In the genomic region with DNA sequence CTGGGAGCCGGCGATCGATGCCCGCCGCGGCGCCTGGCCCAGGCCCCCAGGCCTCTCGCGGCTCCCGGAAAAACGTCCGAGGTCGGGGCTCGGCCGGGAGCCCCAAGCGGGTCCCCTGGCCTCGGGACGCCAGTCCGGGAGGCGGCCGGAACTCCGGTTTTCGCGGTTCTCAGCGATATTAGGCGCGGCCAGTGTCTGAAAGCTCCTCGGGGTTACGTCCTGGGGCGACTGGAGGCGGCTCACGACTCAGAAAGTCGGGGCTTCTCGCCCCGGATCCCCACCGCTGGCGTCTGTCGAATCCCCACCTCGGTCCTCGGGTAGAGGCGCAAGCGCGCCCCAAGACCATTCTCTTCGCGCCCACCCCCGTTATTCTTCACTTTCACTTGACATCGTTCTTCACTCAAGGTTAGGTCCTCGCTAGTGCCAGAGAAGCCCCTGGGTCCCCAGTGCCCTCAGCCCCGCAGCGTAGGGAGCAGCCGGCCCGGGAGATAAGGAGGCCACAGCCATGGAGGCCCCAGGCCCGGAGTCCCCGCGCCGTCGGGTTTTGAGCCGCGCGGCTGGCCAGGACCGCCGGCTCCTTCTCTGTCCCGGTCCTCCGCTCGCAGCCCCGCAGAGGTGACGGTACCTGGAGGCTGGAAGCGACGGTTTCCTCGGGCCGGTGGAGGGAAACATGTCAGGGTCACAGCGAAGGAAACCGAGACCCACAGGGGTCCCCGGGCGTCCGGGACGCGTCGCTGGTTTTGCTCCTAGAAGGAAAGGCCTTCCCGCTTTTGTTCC, we compare ENCODE assay signal across 8 cellular contexts. TPM values are rescaled to one million over a fixed set of nuclear protein-coding genes. Genes with fewer than 3 reads are reported as not detected.
DNase-seq lines count a peak whose midpoint lies in the region; ATAC-seq and TF ChIP-seq lines count a peak whose summit lies in the region.

No MANE protein-coding gene starts in this region.

- no peak overlapping the region for H3K4ac ChIP-seq in trophoblast cell (ENCODE audit: low read depth, low read length)

- H3K14ac ChIP-seq in trophoblast cell (ENCODE audit: low read length): no peak overlapping the region

- H4K8ac ChIP-seq in trophoblast cell (ENCODE audit: low read depth, low read length): no peak overlapping the region

- H3K4me1 ChIP-seq in cardiac muscle cell (ENCODE audit: low read depth) (peaks cover 6% of the 10 kb centered on the region), trophoblast cell (ENCODE audit: control insufficient read depth in 1 of 2, insufficient read depth in 2 of 2, low read length in 2 of 2) (peaks cover 6 to 10% of the 10 kb centered on the region in 2 experiments)

- H3K9ac ChIP-seq in trophoblast cell (ENCODE audit: low read length): no peak overlapping the region

- no peaks in the 10 kb centered on the region for H3K9me3 Mint-ChIP-seq in activated naive CD4-positive, alpha-beta T cell treated with anti-CD3 and anti-CD28 coated beads, Interleukin-2, amount 50 U/mL, for 72 hours

- peak overlapping the region; percentile 72; the same call in 1 of the 2 replicates for H3K27ac ChIP-seq in C4-2B
- no peak overlapping the region for H3K27ac ChIP-seq in cardiac muscle cell
- no peak overlapping the region for H3K27ac ChIP-seq in trophoblast cell (ENCODE audit: low read depth, low read length)

- H4K12ac ChIP-seq in trophoblast cell (ENCODE audit: low read depth, low read length): no peak overlapping the region

- TF ChIP-seq POLR2A in NB4 (IDR thresholded peaks at IDR 0.05; ENCODE audit: extremely low read depth, insufficient read length): no peak

- no peak overlapping the region for H2BK12ac ChIP-seq in trophoblast cell (ENCODE audit: low read length)

- no peaks in the 10 kb centered on the region for H3K79me1 ChIP-seq in trophoblast cell (ENCODE audit: low read length)

- no peak overlapping the region for H2BK120ac ChIP-seq in trophoblast cell (ENCODE audit: insufficient read depth, low read length, poor library complexity)

- no peaks in the 10 kb centered on the region for H3K79me2 ChIP-seq in trophoblast cell (ENCODE audit: control insufficient read depth, insufficient read depth, low read length, poor library complexity)

- H3K4me3 ChIP-seq in NB4 (ENCODE audit: low read depth, low read length): peak overlapping the region; percentile 16
- peak overlapping the region; percentile 56 for H3K4me3 ChIP-seq in cardiac muscle cell
- H3K4me3 ChIP-seq in trophoblast cell (ENCODE audit: low read depth, low read length): no peak overlapping the region

- H3K36me3 ChIP-seq in cardiac muscle cell (no peaks in the 10 kb centered on the region), trophoblast cell (ENCODE audit: control insufficient read depth in 1 of 2, insufficient read depth in 2 of 2, low read length in 2 of 2) (no peaks in the 10 kb centered on the region)

- H3K18ac ChIP-seq in trophoblast cell (ENCODE audit: low read length): no peak overlapping the region

- peaks cover 17 to 23% of the 10 kb centered on the region in 2 donors for H3K36me3 Mint-ChIP-seq in activated naive CD4-positive, alpha-beta T cell treated with anti-CD3 and anti-CD28 coated beads, Interleukin-2, amount 50 U/mL, for 72 hours

- TF ChIP-seq CTCF in C4-2B (conservative IDR thresholded peaks at IDR 0.05) (no peak), NB4 (IDR thresholded peaks at IDR 0.05; ENCODE audit: low read depth, low read length) (no peak), cardiac muscle cell (IDR thresholded peaks at IDR 0.05; ENCODE audit: low read depth, low read length) (no peak)

- no peak overlapping the region for H4K91ac ChIP-seq in trophoblast cell (ENCODE audit: low read depth, low read length)

- ATAC-seq in GM21515 (IDR thresholded peaks at IDR 0.05; ENCODE audit: unreplicated experiment): peak; percentile 32
- ATAC-seq in activated naive CD4-positive, alpha-beta T cell treated with anti-CD3 and anti-CD28 coated beads, Interleukin-2, amount 50 U/mL, for 72 hours: peak; percentile 29 to 36

- H3K4me2 ChIP-seq in trophoblast cell (ENCODE audit: low read length): peak overlapping the region; percentile 100

- no CpG with 5 or more reads among the region's 80 CpGs for WGBS in trophoblast cell (ENCODE audit: extremely low coverage, insufficient coverage, insufficient read length)

- no peak overlapping the region for H2BK5ac ChIP-seq in trophoblast cell (ENCODE audit: low read depth, low read length, poor library complexity)

- no peak overlapping the region for H2AK5ac ChIP-seq in trophoblast cell (ENCODE audit: low read length)

- H3K27ac Mint-ChIP-seq in activated naive CD4-positive, alpha-beta T cell treated with anti-CD3 and anti-CD28 coated beads, Interleukin-2, amount 50 U/mL, for 72 hours: peak overlapping the region; percentile 94 to 97

- no peaks in the 10 kb centered on the region for H3K9me3 ChIP-seq in cardiac muscle cell (ENCODE audit: low read depth)
- H3K9me3 ChIP-seq in trophoblast cell (ENCODE audit: insufficient read depth, low read depth, low read length): peaks cover 2% of the 10 kb centered on the region

- no peak overlapping the region for H3K23ac ChIP-seq in trophoblast cell (ENCODE audit: low read length)

- no peak overlapping the region for H2AFZ ChIP-seq in trophoblast cell (ENCODE audit: insufficient read depth, low read length, poor library complexity)

- H3K27me3 ChIP-seq in cardiac muscle cell (peaks cover 100% of the 10 kb centered on the region), trophoblast cell (ENCODE audit: insufficient read depth, low read length) (peaks cover 26% of the 10 kb centered on the region)

- DNase-seq in NB4 (ENCODE audit: low read depth) (no peak), cardiac muscle cell (ENCODE audit: low read depth in 1 of 2, low spot score in 1 of 2) (peak in 1 of 2 donors; percentile 49), trophoblast cell (peak in 1 of 2 donors; percentile 2), Ammon's horn (ENCODE audit: low spot score) (no peak), NCI-H128 (lab: John Stamatoyannopoulos, UW; ENCODE audit: unreplicated experiment) (no peak)
- peak; percentile 41 to 67 for DNase-seq in activated naive CD4-positive, alpha-beta T cell treated with anti-CD3 and anti-CD28 coated beads, Interleukin-2, amount 50 U/mL, for 72 hours (ENCODE audit: low spot score in 2 of 2)

RNA-seq across cellular contexts. Expression of a gene that starts 35.2 kb away (rescaled TPM):
- not detected for total RNA-seq in activated naive CD4-positive, alpha-beta T cell treated with anti-CD3 and anti-CD28 coated beads, Interleukin-2, amount 50 U/mL, for 72 hours
- not detected in 2 replicates for total RNA-seq in cardiac muscle cell
- polyA plus RNA-seq in cardiac muscle cell: not detected in 2 replicates
- not detected in 2 replicates for polyA plus RNA-seq in trophoblast cell (2013)

Comparison
In these comparisons a context has a peak if more than half of its experiments do, and no peak if none do; other contexts are left out.
1. DNase-seq: peak in activated naive CD4-positive, alpha-beta T cell treated with anti-CD3 and anti-CD28 coated beads, Interleukin-2, amount 50 U/mL, for 72 hours (2 of 2); none in NB4 (single experiment), Ammon's horn (single experiment) and NCI-H128 (single experiment).